In the genomic region with DNA sequence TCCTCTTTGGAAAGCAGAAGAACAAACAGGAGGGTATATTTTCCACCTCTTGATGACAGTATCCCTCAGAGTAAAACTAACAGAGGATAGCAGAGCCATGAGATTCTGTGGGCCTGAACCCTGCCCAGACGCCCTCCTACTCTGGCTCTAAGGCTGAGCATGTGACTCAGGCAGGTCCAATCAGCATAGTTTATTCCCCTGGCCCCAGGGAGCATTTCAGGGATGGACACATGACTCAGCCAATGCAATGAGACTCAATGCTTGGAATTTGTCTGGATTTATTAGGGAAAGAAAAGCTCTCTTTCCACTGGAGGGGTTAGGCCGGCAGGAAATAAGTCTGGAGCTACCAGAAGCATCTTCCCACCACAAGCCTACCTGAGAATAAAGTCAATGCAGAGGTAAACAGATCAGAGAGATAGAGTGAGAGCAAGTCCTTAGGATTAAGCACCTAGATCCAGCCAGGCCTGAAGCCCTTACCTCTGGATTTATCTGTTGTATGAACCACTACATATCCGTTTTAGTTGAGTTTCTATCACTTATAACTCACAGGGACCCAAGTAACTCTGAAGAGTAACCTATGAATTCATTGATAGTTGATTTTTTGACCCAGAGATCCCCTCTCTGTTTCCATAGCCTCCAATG, we compare ENCODE assay signal across 24 cellular contexts.
DNase-seq lines count a peak whose midpoint lies in the region; ATAC-seq and TF ChIP-seq lines count a peak whose summit lies in the region.
"Had no signal": no experiment of that assay in that cellular context is flagged by ENCODE, and none has a peak within 500 bp of the region (broad histone marks: within the 10 kb centered on the region; RNA-seq: fewer than 3 reads in every experiment).

No MANE protein-coding gene starts in this region.

- POLR2A ChIA-PET in IMR-90 (lab: Charles Lee; ENCODE audit: unreplicated experiment): no interaction called here

- H3K4ac ChIP-seq in IMR-90 (ENCODE audit: low read depth, low read length): no peak overlapping the region
- no peak overlapping the region for H3K4ac ChIP-seq in mesendoderm (ENCODE audit: low read depth, low read length)

- H3K18ac ChIP-seq in IMR-90 (ENCODE audit: low read depth, low read length) (no peak overlapping the region), mesendoderm (ENCODE audit: low read length) (no peak overlapping the region)

- peaks cover 11% of the 10 kb centered on the region for H3K4me1 ChIP-seq in IMR-90 (ENCODE audit: control insufficient read depth, insufficient read depth, low read length)
- no peaks in the 10 kb centered on the region for H3K4me1 ChIP-seq in mesendoderm (ENCODE audit: control insufficient read depth, low read depth, low read length)
- H3K4me1 ChIP-seq: Peyer's patch, stomach, upper lobe of left lung had no signal

- no peaks in the 10 kb centered on the region for H3K36me3 ChIP-seq in IMR-90 (ENCODE audit: control insufficient read depth, insufficient read depth, low read length)
- no peaks in the 10 kb centered on the region for H3K36me3 ChIP-seq in mesendoderm (ENCODE audit: control insufficient read depth, insufficient read depth, low read length)
- H3K36me3 ChIP-seq: Peyer's patch, stomach, upper lobe of left lung had no signal

- peak overlapping the region; percentile 0 for H2AFZ ChIP-seq in IMR-90 (replicated peaks; ENCODE audit: low read length, poor library complexity)

- H2BK20ac ChIP-seq in IMR-90 (ENCODE audit: low read depth, low read length): peak overlapping the region; percentile 8; the same call in 1 of the 2 replicates

- 0 out of 2 replicates have a peak, but pooled peaks cover 12% of the 10 kb centered on the region for H3K9me1 ChIP-seq in IMR-90 (ENCODE audit: insufficient read depth, low read length)

- H3K79me2 ChIP-seq in mesendoderm (ENCODE audit: control insufficient read depth, insufficient read depth, low read length): no peaks in the 10 kb centered on the region

- H4K91ac ChIP-seq in IMR-90 (ENCODE audit: insufficient read depth, low read depth, low read length): 0 out of 2 replicates have a peak overlapping the region, but pooled peaks have one; percentile 0

- H4K8ac ChIP-seq in IMR-90 (ENCODE audit: low read depth in 2 of 2, low read length in 2 of 2): peak overlapping the region in 1 of 2 experiments; percentile 25; a peak in 1 of 4 replicates
- H4K8ac ChIP-seq in mesendoderm (ENCODE audit: low read depth, low read length): no peak overlapping the region

- H4K5ac ChIP-seq in IMR-90 (ENCODE audit: low read depth, low read length) (no peak overlapping the region), mesendoderm (ENCODE audit: low read length) (no peak overlapping the region)

- DNase-seq in EH (ENCODE audit: low read depth) (peak; percentile 77), IMR-90 (peak; percentile 61), epithelial cell of esophagus (ENCODE audit: low read depth) (peak; percentile 13), mesendoderm (peak; percentile 35), NCI-H1436 (lab: John Stamatoyannopoulos, UW) (no peak), GM13976 (ENCODE audit: low spot score) (no peak)
- DNase-seq: activated CD4-positive, alpha-beta T cell treated with anti-CD3 and anti-CD28 coated beads, Interleukin-2, amount 50 U/mL, for 1 hour; CD4-positive, alpha-beta memory T cell; DMS153; effector CD4-positive, alpha-beta T cell; glutamatergic neuron; MM.1S; naive thymus-derived CD4-positive, alpha-beta T cell; NCI-H1417 treated with DMSO at 0.1 percent for 48 hours; NCI-H510A; Peyer's patch; stimulated activated CD4-positive, alpha-beta T cell treated with anti-CD3 and anti-CD28 coated beads, Interleukin-4, amount 100 ng/mL, for 4 hours; stomach; upper lobe of left lung had no signal

- H3K4me2 ChIP-seq in IMR-90 (ENCODE audit: low read depth, low read length) (no peak overlapping the region), mesendoderm (ENCODE audit: low read length) (no peak overlapping the region)

- in situ Hi-C loops in IMR-90 (cut with MboI; ENCODE audit: low sequenced_read_pairs): no loop called here
- in situ Hi-C loops in GM13976 (cut with MboI; ENCODE audit: low sequenced_read_pairs, unreplicated experiment): no loop called here

- no peaks in the 10 kb centered on the region for H3K79me1 ChIP-seq in IMR-90 (ENCODE audit: low read depth in 1 of 2, low read length in 2 of 2)
- H3K79me1 ChIP-seq in mesendoderm (ENCODE audit: low read length): no peaks in the 10 kb centered on the region

- CTCF ChIA-PET in IMR-90 (lab: Yijun Ruan, JAX): no interaction called here

- H2BK15ac ChIP-seq in IMR-90 (ENCODE audit: low read depth, low read length) (peak overlapping the region; percentile 77), mesendoderm (replicated peaks; ENCODE audit: low read depth) (no peak overlapping the region)

- TF ChIP-seq POLR2A in IMR-90 (IDR thresholded peaks at IDR 0.05; ENCODE audit: low read depth, low read length): no peak

- H3K4me3 ChIP-seq in IMR-90 (ENCODE audit: insufficient read depth, low read depth, low read length) (no peak overlapping the region), epithelial cell of esophagus (ENCODE audit: low read length) (no peak overlapping the region), mesendoderm (ENCODE audit: low read length) (no peak overlapping the region)
- H3K4me3 ChIP-seq: Peyer's patch, stomach, upper lobe of left lung had no signal

- TF ChIP-seq CTCF in IMR-90 (conservative IDR thresholded peaks at IDR 0.05; ENCODE audit: low read depth, low read length) (no peak), epithelial cell of esophagus (IDR thresholded peaks at IDR 0.05; ENCODE audit: insufficient read depth, low read depth, low read length, missing control alignments) (no peak), GM13976 (IDR thresholded peaks at IDR 0.05; ENCODE audit: borderline replicate concordance, control extremely low read depth, extremely low read depth, insufficient read depth, missing control alignments) (no peak)

- no TSS peak for BruUV-seq in IMR-90 (replicated peaks; lab: Mats Ljungman, UMichigan)

- WGBS in IMR-90 (ENCODE audit: extremely low coverage in 2 of 2, insufficient read length in 1 of 2), 2 experiments: no CpG with 5 or more reads among the region's 3 CpGs
- no CpG with 5 or more reads among the region's 3 CpGs for WGBS in mesendoderm (ENCODE audit: extremely low coverage, insufficient coverage, low lambda C conversion rate)

- no peaks in the 10 kb centered on the region for H3K9me3 ChIP-seq in IMR-90 (ENCODE audit: control insufficient read depth, insufficient read depth, low read length)
- H3K9me3 ChIP-seq: Peyer's patch, upper lobe of left lung had no signal

- no peak overlapping the region for H3K27ac ChIP-seq in IMR-90 (ENCODE audit: insufficient read depth, low read length)
- no peak overlapping the region for H3K27ac ChIP-seq in mesendoderm (ENCODE audit: low read depth, low read length)
- H3K27ac ChIP-seq: Peyer's patch, stomach, upper lobe of left lung, VCaP had no signal

- H2AK5ac ChIP-seq in IMR-90 (ENCODE audit: low read depth, low read length) (peak overlapping the region; percentile 20; the same call in 1 of the 2 replicates), mesendoderm (ENCODE audit: low read length) (no peak overlapping the region)

- H3K56ac ChIP-seq in IMR-90 (ENCODE audit: extremely low read depth, insufficient read depth, low read length) (no peak overlapping the region), mesendoderm (ENCODE audit: low read length) (no peak overlapping the region)

- intact Hi-C loops in IMR-90 (cut with micrococcal nuclease): no loop called here

- H3K27me3 ChIP-seq in IMR-90 (ENCODE audit: control insufficient read depth, insufficient read depth, low read length): no peaks in the 10 kb centered on the region
- H3K27me3 ChIP-seq in mesendoderm (ENCODE audit: insufficient read depth, low read length, poor library complexity): no peaks in the 10 kb centered on the region
- H3K27me3 ChIP-seq: Peyer's patch, upper lobe of left lung had no signal

- no peak overlapping the region; the same call in 1 of the 2 replicates for H3K14ac ChIP-seq in IMR-90 (replicated peaks; ENCODE audit: low read depth, low read length)

- H2BK5ac ChIP-seq in IMR-90 (ENCODE audit: low read depth, low read length, poor library complexity, severe bottlenecking) (no peak overlapping the region), mesendoderm (ENCODE audit: low read length) (no peak overlapping the region)

- H2AK9ac ChIP-seq in IMR-90 (replicated peaks; ENCODE audit: low read depth, low read length, poor library complexity): no peak overlapping the region

- H2BK120ac ChIP-seq in IMR-90 (ENCODE audit: low read depth, low read length): peak overlapping the region; percentile 16; the same call in 1 of the 2 replicates
- no peak overlapping the region for H2BK120ac ChIP-seq in mesendoderm (ENCODE audit: low read depth, low read length)

- no peak overlapping the region for H3K9ac ChIP-seq in IMR-90 (ENCODE audit: low read depth, low read length)
- no peak overlapping the region for H3K9ac ChIP-seq in mesendoderm (ENCODE audit: low read length)

- ATAC-seq in IMR-90 (ENCODE audit: low read depth) (peak; percentile 35; the same call in 1 of the 2 replicates), GM18873 (IDR thresholded peaks at IDR 0.05; ENCODE audit: low FRiP score, unreplicated experiment) (no peak)
- ATAC-seq: activated T-helper 17 cell treated with anti-CD3 and anti-CD28 coated beads, Interleukin-2, amount 50 U/mL, for 72 hours; esophagus mucosa; left lobe of liver; naive thymus-derived CD4-positive, alpha-beta T cell had no signal

- TF ChIP-seq RAD21 in IMR-90 (IDR thresholded peaks at IDR 0.05; ENCODE audit: low read length): no peak

- H4K20me1 ChIP-seq in IMR-90 (ENCODE audit: insufficient read depth, low read length): no peaks in the 10 kb centered on the region

- dilution Hi-C loops in IMR-90 (cut with HindIII; ENCODE audit: low sequenced_read_pairs, unreplicated experiment): no loop called here

- H3K23ac ChIP-seq in IMR-90 (ENCODE audit: low read depth, low read length) (0 out of 2 replicates have a peak overlapping the region, but pooled peaks have one; percentile 1), mesendoderm (ENCODE audit: low read length) (no peak overlapping the region)

TF ChIP-seq in IMR-90, 13 proteins besides CTCF, POLR2A, EP300 and RAD21 (continues in another document):
- no peak for TF ChIP-seq FOS (IDR thresholded peaks at IDR 0.05; ENCODE audit: low read depth, low read length)
- TF ChIP-seq, protein P1, sequence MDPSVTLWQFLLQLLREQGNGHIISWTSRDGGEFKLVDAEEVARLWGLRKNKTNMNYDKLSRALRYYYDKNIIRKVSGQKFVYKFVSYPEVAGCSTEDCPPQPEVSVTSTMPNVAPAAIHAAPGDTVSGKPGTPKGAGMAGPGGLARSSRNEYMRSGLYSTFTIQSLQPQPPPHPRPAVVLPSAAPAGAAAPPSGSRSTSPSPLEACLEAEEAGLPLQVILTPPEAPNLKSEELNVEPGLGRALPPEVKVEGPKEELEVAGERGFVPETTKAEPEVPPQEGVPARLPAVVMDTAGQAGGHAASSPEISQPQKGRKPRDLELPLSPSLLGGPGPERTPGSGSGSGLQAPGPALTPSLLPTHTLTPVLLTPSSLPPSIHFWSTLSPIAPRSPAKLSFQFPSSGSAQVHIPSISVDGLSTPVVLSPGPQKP (IDR thresholded peaks at IDR 0.05; ENCODE audit: borderline replicate concordance, low read depth, low read length): no peak
- TF ChIP-seq MAFK (IDR thresholded peaks at IDR 0.05; ENCODE audit: low read depth, low read length): no peak

Comparison
In these comparisons a context has a peak if more than half of its experiments do, and no peak if none do; other contexts are left out.
1. DNase-seq: peak in EH (single experiment), IMR-90 (single experiment), epithelial cell of esophagus (single experiment) and mesendoderm (single experiment); none in NCI-H1436 (single experiment) and GM13976 (single experiment).